Comparison of ENCODE assay signal across 35 cellular contexts in genomic region chr10:133487085-133487484, GRCh38. TPM values are rescaled to one million over a fixed set of nuclear protein-coding genes. Genes with fewer than 3 reads are reported as not detected.
"Had no signal": no experiment of that assay in that cellular context is flagged by ENCODE, and none has a peak within 500 bp of the region (broad histone marks: within the 10 kb centered on the region; RNA-seq: fewer than 3 reads in every experiment).

No MANE protein-coding gene starts in this region.

- H3K27me3 ChIP-seq: MG63 had no signal

- H3K27ac ChIP-seq: KMS-11 had no signal

- H3K9ac ChIP-seq: KMS-11 had no signal

- H3K4me3 ChIP-seq: MG63 had no signal

- DNase-seq: Karpas-422, Kasumi-1, MG63, MM.1S, MV-4-11, NCI-H1048, NCI-H1092, NCI-H1092 treated with DMSO at 0.1 percent for 48 hours, NCI-H1105, NCI-H1105 treated with DMSO at 0.1 percent for 48 hours, NCI-H1417, NCI-H1417 treated with DMSO at 0.1 percent for 48 hours, NCI-H1436, NCI-H1436 treated with DMSO at 0.1 percent for 48 hours, NCI-H146, NCI-H1694, NCI-H1694 treated with DMSO at 0.1 percent for 48 hours, NCI-H187, NCI-H187 treated with DMSO at 0.1 percent for 48 hours, NCI-H1930, NCI-H2029, NCI-H2029 treated with DMSO at 0.1 percent for 48 hours, NCI-H2081 treated with DMSO at 0.1 percent for 48 hours, NCI-H2107, NCI-H2171, NCI-H2171 treated with DMSO at 0.1 percent for 48 hours, NCI-H2227 treated with DMSO at 0.1 percent for 48 hours, NCI-H226, NCI-H345, NCI-H446, NCI-H446 treated with DMSO at 0.1 percent for 48 hours, NCI-H510A, NCI-H510A treated with DMSO at 0.1 percent for 48 hours had no signal

RNA-seq across cellular contexts. Expression of gene CYP2E1, which starts 40.1 kb away (rescaled TPM):
- total RNA-seq: MCF 10A had no signal
